21 cellular contexts compared by ENCODE assay signal in genomic region chr13:29537736-29538624, GRCh38. TPM values are rescaled to one million over a fixed set of nuclear protein-coding genes. Genes with fewer than 3 reads are reported as not detected.
DNase-seq lines count a peak whose midpoint lies in the region; ATAC-seq and TF ChIP-seq lines count a peak whose summit lies in the region.
"Had no signal": no experiment of that assay in that cellular context is flagged by ENCODE, and none has a peak within 500 bp of the region (broad histone marks: within the 10 kb centered on the region; RNA-seq: fewer than 3 reads in every experiment).

No MANE protein-coding gene starts in this region.

- H3K4me1 Mint-ChIP-seq in CD4-positive, CD25-positive, alpha-beta regulatory T cell: peaks cover 0 to 28% (median 11%) of the 10 kb centered on the region in 4 donors
- peaks cover 42% of the 10 kb centered on the region for H3K4me1 Mint-ChIP-seq in chondrocyte (ENCODE audit: low read depth)

- peaks cover 25% of the 10 kb centered on the region for H3K36me3 ChIP-seq in CD4-positive, CD25-positive, alpha-beta regulatory T cell (ENCODE audit: control insufficient read depth, insufficient read depth, low read length)
- H3K36me3 ChIP-seq in GM23248 (ENCODE audit: low read depth): peaks cover 38% of the 10 kb centered on the region
- H3K36me3 ChIP-seq in trophoblast cell (ENCODE audit: control insufficient read depth in 1 of 2, insufficient read depth in 2 of 2, low read length in 2 of 2): peaks cover 10 to 21% of the 10 kb centered on the region in 2 experiments

- H3K4me1 ChIP-seq in CD4-positive, CD25-positive, alpha-beta regulatory T cell (ENCODE audit: control insufficient read depth, insufficient read depth, low read length, poor library complexity, severe bottlenecking): peaks cover 5% of the 10 kb centered on the region
- no peaks in the 10 kb centered on the region; the same call in 1 of the 2 replicates for H3K4me1 ChIP-seq in GM23248 (ENCODE audit: insufficient read depth)
- H3K4me1 ChIP-seq in trophoblast cell (ENCODE audit: control insufficient read depth in 1 of 2, insufficient read depth in 2 of 2, low read length in 2 of 2): peaks cover 34 to 46% of the 10 kb centered on the region in 2 experiments
- H3K4me1 ChIP-seq: testis had no signal

- H2AK5ac ChIP-seq in trophoblast cell (ENCODE audit: low read length): no peak overlapping the region

- H2BK120ac ChIP-seq in trophoblast cell (ENCODE audit: insufficient read depth, low read length, poor library complexity): no peak overlapping the region

- H3K27me3 ChIP-seq in CD4-positive, CD25-positive, alpha-beta regulatory T cell (ENCODE audit: control insufficient read depth, insufficient read depth, low read length): no peaks in the 10 kb centered on the region
- H3K27me3 ChIP-seq in GM23248 (replicated peaks; ENCODE audit: insufficient read depth) (no peaks in the 10 kb centered on the region), trophoblast cell (ENCODE audit: insufficient read depth, low read length) (no peaks in the 10 kb centered on the region)
- H3K27me3 ChIP-seq: BLaER1, brain microvascular endothelial cell, esophagus muscularis mucosa, testis had no signal

- H3K79me1 ChIP-seq in trophoblast cell (ENCODE audit: low read length): peaks cover 12% of the 10 kb centered on the region

- peak overlapping the region; percentile 8 to 63 (median 33) for H3K27ac Mint-ChIP-seq in CD4-positive, CD25-positive, alpha-beta regulatory T cell
- H3K27ac Mint-ChIP-seq in chondrocyte (ENCODE audit: unreplicated experiment): peak overlapping the region; percentile 70

- no peak overlapping the region for H3K23ac ChIP-seq in trophoblast cell (ENCODE audit: low read length)

- H3K4me3 ChIP-seq in CD4-positive, CD25-positive, alpha-beta regulatory T cell (ENCODE audit: low read depth, low read length): no peak overlapping the region
- H3K4me3 ChIP-seq in GM23248: no peak overlapping the region
- no peak overlapping the region for H3K4me3 ChIP-seq in trophoblast cell (ENCODE audit: low read depth, low read length)
- H3K4me3 ChIP-seq: BLaER1, esophagus muscularis mucosa, PC-9, testis had no signal

- H3K9me3 ChIP-seq in CD4-positive, CD25-positive, alpha-beta regulatory T cell (ENCODE audit: control insufficient read depth in 2 of 2, low read length in 2 of 2): no peaks in the 10 kb centered on the region
- H3K9me3 ChIP-seq in GM23248 (ENCODE audit: low read depth) (no peaks in the 10 kb centered on the region), trophoblast cell (ENCODE audit: insufficient read depth, low read depth, low read length) (peaks cover 2% of the 10 kb centered on the region)
- H3K9me3 ChIP-seq: BLaER1, esophagus muscularis mucosa, testis had no signal

- peak overlapping the region; percentile 84 for H3K18ac ChIP-seq in trophoblast cell (ENCODE audit: low read length)

- H3K4me3 Mint-ChIP-seq in CD4-positive, CD25-positive, alpha-beta regulatory T cell: no peak overlapping the region
- no peak overlapping the region for H3K4me3 Mint-ChIP-seq in chondrocyte (ENCODE audit: unreplicated experiment)

- no peak overlapping the region for H2AFZ ChIP-seq in GM23248
- no peak overlapping the region for H2AFZ ChIP-seq in trophoblast cell (ENCODE audit: insufficient read depth, low read length, poor library complexity)
- H2AFZ ChIP-seq: PC-9 had no signal

- H3K79me2 ChIP-seq in GM23248 (ENCODE audit: insufficient read depth) (peaks cover 100% of the 10 kb centered on the region), trophoblast cell (ENCODE audit: control insufficient read depth, insufficient read depth, low read length, poor library complexity) (peaks cover 2% of the 10 kb centered on the region)

- H3K9ac ChIP-seq in GM23248: peak overlapping the region; percentile 22
- no peak overlapping the region for H3K9ac ChIP-seq in trophoblast cell (ENCODE audit: low read length)
- H3K9ac ChIP-seq: BLaER1 had no signal

- H3K36me3 Mint-ChIP-seq in CD4-positive, CD25-positive, alpha-beta regulatory T cell: peaks cover 24% of the 10 kb centered on the region
- peaks cover 23% of the 10 kb centered on the region for H3K36me3 Mint-ChIP-seq in chondrocyte (ENCODE audit: low read depth)

- H2BK12ac ChIP-seq in trophoblast cell (ENCODE audit: low read length): peak overlapping the region; percentile 64

- H3K4me2 ChIP-seq in GM23248 (ENCODE audit: unreplicated experiment) (no peak overlapping the region), trophoblast cell (ENCODE audit: low read length) (no peak overlapping the region)
- H3K4me2 ChIP-seq: BLaER1, PC-9 had no signal

- ATAC-seq in CD4-positive, CD25-positive, alpha-beta regulatory T cell (ENCODE audit: low read depth in 2 of 2): no peak
- ATAC-seq: SK-N-SH treated with all-trans-retinoic acid at 6 μM for 48 hours had no signal

- no peak overlapping the region for H4K8ac ChIP-seq in trophoblast cell (ENCODE audit: low read depth, low read length)

- no peaks in the 10 kb centered on the region for H3K9me3 Mint-ChIP-seq in CD4-positive, CD25-positive, alpha-beta regulatory T cell
- H3K9me3 Mint-ChIP-seq in chondrocyte (ENCODE audit: low read depth): no peaks in the 10 kb centered on the region

- H2BK5ac ChIP-seq in trophoblast cell (ENCODE audit: low read depth, low read length, poor library complexity): no peak overlapping the region

- peak overlapping the region; percentile 51 for H4K91ac ChIP-seq in trophoblast cell (ENCODE audit: low read depth, low read length)

- no peaks in the 10 kb centered on the region for H3K27me3 Mint-ChIP-seq in CD4-positive, CD25-positive, alpha-beta regulatory T cell
- no peaks in the 10 kb centered on the region for H3K27me3 Mint-ChIP-seq in chondrocyte (ENCODE audit: low read depth)

- DNase-seq in CD4-positive, CD25-positive, alpha-beta regulatory T cell: no peak
- DNase-seq in GM23248 (peak; percentile 45), chondrocyte (ENCODE audit: low spot score) (no peak), trophoblast cell (no peak), A172 (ENCODE audit: low spot score) (no peak), NCI-H526 treated with DMSO at 0.1 percent for 48 hours (lab: John Stamatoyannopoulos, UW) (no peak)
- DNase-seq in activated CD4-positive, CD25-positive, alpha-beta regulatory T cell (lab: John Stamatoyannopoulos, UW): no peak
- DNase-seq: activated gamma-delta T cell treated with Interleukin-2 at 50 U/mL for 16 hours; brain microvascular endothelial cell; head of caudate nucleus; kidney; midbrain; NCI-H1930; NCI-H524; occipital lobe; PC-9; stimulated activated CD4-positive, alpha-beta T cell treated with anti-CD3 and anti-CD28 coated beads, Interleukin-2, amount 100 ng/mL, for 48 hours; testis had no signal

- no peak overlapping the region for H4K12ac ChIP-seq in trophoblast cell (ENCODE audit: low read depth, low read length)

- TF ChIP-seq CTCF in chondrocyte (IDR thresholded peaks at IDR 0.05): no peak

- peak overlapping the region; percentile 19 for H3K4ac ChIP-seq in trophoblast cell (ENCODE audit: low read depth, low read length)

- in situ Hi-C loops in GM23248 (cut with MboI): no loop called here

- peak overlapping the region; percentile 27 for H3K14ac ChIP-seq in trophoblast cell (ENCODE audit: low read length)

- no peak overlapping the region for H3K27ac ChIP-seq in CD4-positive, CD25-positive, alpha-beta regulatory T cell (ENCODE audit: insufficient read depth, low read length, poor library complexity, severe bottlenecking)
- H3K27ac ChIP-seq in GM23248: peak overlapping the region; percentile 11; the same call in 1 of the 2 replicates
- no peak overlapping the region for H3K27ac ChIP-seq in trophoblast cell (ENCODE audit: low read depth, low read length)
- H3K27ac ChIP-seq: BLaER1, brain microvascular endothelial cell, esophagus muscularis mucosa, PC-9, testis had no signal

- no peaks in the 10 kb centered on the region for H3K9me2 ChIP-seq in GM23248 (ENCODE audit: insufficient read depth)

- WGBS in GM23248 (ENCODE audit: low coverage in 1 of 2, low lambda C conversion rate in 2 of 2, missing lambda C conversion rate in 2 of 2), 2 experiments: 77 to 79% methylated on average over 14 of the region's 14 CpGs
- no CpG with 5 or more reads among the region's 14 CpGs for WGBS in trophoblast cell (ENCODE audit: extremely low coverage, insufficient coverage, insufficient read length)

- peaks cover 20% of the 10 kb centered on the region for H3F3A ChIP-seq in GM23248 (ENCODE audit: insufficient read depth)

- H4K20me1 ChIP-seq in GM23248 (ENCODE audit: insufficient read depth): peaks cover 12% of the 10 kb centered on the region

RNA-seq across cellular contexts. Expression of gene SLC7A1, which starts 57.5 kb away (rescaled TPM):
- total RNA-seq in CD4-positive, CD25-positive, alpha-beta regulatory T cell: 29.9 TPM
- polyA plus RNA-seq in CD4-positive, CD25-positive, alpha-beta regulatory T cell: 1 to 10 TPM; 3.6 to 7.7 (median 4.8) TPM
- 34.7 and 52.0 TPM in 2 replicates for total RNA-seq in GM23248 (2014; rRNA removed; shearing (Covaris generic))
- 37.8 and 38.6 TPM in 2 replicates for polyA plus RNA-seq in GM23248 (2016; fragmentation: Nextera tagmentation; extraction: Ambion mirVana)
- total RNA-seq in chondrocyte: 75.8 to 111 TPM (median 108 TPM) in 3 replicates
- polyA plus RNA-seq in trophoblast cell (2013): 42.5 and 45.6 TPM in 2 replicates
- total RNA-seq in A172 (2014; rRNA removed; shearing (Covaris generic)): 19.3 and 20.2 TPM in 2 replicates
